ENCODE assay signal across 16 cellular contexts in the genomic region with DNA sequence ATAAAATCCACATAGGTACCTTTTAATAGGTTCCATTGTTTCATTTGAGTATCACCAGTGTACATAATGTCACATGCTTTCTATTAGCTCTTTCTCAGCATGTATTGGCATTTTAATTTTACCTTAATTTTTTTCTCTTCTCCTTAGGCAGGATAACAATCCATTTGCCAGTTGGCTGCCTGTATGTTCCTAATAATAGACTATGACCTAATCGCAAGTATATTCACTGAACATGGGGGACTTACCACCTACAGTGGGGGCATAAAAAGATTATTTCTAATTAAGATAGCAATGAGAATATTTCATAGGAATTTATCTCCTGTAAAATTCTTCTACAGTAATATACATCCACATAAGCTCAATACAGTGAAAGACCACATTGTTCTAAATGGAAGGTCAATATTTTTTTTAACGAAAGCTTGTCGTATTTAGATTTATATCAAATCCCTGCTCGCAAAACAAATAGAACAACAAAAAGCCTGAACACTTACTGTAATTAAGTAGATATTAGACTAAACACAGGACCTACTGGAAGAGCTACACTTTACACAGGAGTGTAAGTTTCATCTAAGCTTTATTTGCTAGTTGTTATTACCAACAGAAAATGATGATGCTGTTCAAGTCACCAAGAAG.
DNase-seq lines count a peak whose midpoint lies in the region; ATAC-seq and TF ChIP-seq lines count a peak whose summit lies in the region.
"Had no signal": no experiment of that assay in that cellular context is flagged by ENCODE, and none has a peak within 500 bp of the region (broad histone marks: within the 10 kb centered on the region; RNA-seq: fewer than 3 reads in every experiment).

No MANE protein-coding gene starts in this region.

- no peaks in the 10 kb centered on the region for H4K20me1 ChIP-seq in BLaER1 treated with 17β-estradiol and CSF1 and Interleukin-3, amounts not matched to agents 10 nM and 100 nM
- H4K20me1 ChIP-seq in IMR-90 (ENCODE audit: insufficient read depth, low read length), result 0 out of 2 replicates have a peak, but pooled peaks cover 3% of the 10 kb centered on the region

- peak overlapping the region; percentile 52 to 86 (median 78); a peak in 20 of 22 replicates for H3K4me2 ChIP-seq in BLaER1 treated with 17β-estradiol and CSF1 and Interleukin-3, amounts not matched to agents 10 nM and 100 nM
- no peak overlapping the region for H3K4me2 ChIP-seq in IMR-90 (ENCODE audit: low read depth, low read length)
- H3K4me2 ChIP-seq: GM23338 had no signal

- no peak overlapping the region for H2BK120ac ChIP-seq in IMR-90 (ENCODE audit: low read depth, low read length)

- peaks cover 21 to 26% of the 10 kb centered on the region in 2 experiments for H3K79me1 ChIP-seq in IMR-90 (ENCODE audit: low read depth in 1 of 2, low read length in 2 of 2)

- H4K91ac ChIP-seq in IMR-90 (ENCODE audit: insufficient read depth, low read depth, low read length), result no peak overlapping the region

- no peak overlapping the region for H3K23ac ChIP-seq in IMR-90 (ENCODE audit: low read depth, low read length)

- no peak overlapping the region for H4K5ac ChIP-seq in IMR-90 (ENCODE audit: low read depth, low read length)

- peaks cover 24% of the 10 kb centered on the region for H3K4me1 Mint-ChIP-seq in activated CD8-positive, alpha-beta T cell treated with anti-CD3 and anti-CD28 coated beads, Interleukin-2, amount 10 ng/mL, durations not matched to agents 7 days and 5 days (ENCODE audit: low read depth)

- no peaks in the 10 kb centered on the region for H3K27me3 ChIP-seq in BLaER1 treated with 17β-estradiol and CSF1 and Interleukin-3, amounts not matched to agents 10 nM and 100 nM
- H3K27me3 ChIP-seq in IMR-90 (ENCODE audit: control insufficient read depth, insufficient read depth, low read length), result no peaks in the 10 kb centered on the region
- H3K27me3 ChIP-seq in left ventricle myocardium inferior (ENCODE audit: low read depth), result no peaks in the 10 kb centered on the region
- H3K27me3 ChIP-seq in Peyer's patch, result no peaks in the 10 kb centered on the region

- intact Hi-C loops in IMR-90 (cut with micrococcal nuclease) (no loop called here), left ventricle myocardium inferior (cut with micrococcal nuclease) (no loop called here)

- no peak overlapping the region for H2AK5ac ChIP-seq in IMR-90 (ENCODE audit: low read depth, low read length)

- in situ Hi-C loops in IMR-90 (cut with MboI; ENCODE audit: low sequenced_read_pairs), result no loop called here

- H3K27ac ChIP-seq in BLaER1 treated with 17β-estradiol and CSF1 and Interleukin-3, amounts not matched to agents 10 nM and 100 nM, result peak overlapping the region in 10 of 11 experiments; percentile 49 to 94 (median 89); a peak in 19 of 22 replicates
- no peak overlapping the region for H3K27ac ChIP-seq in IMR-90 (ENCODE audit: insufficient read depth, low read length)
- peak overlapping the region; percentile 31 for H3K27ac ChIP-seq in left ventricle myocardium inferior (replicated peaks)
- H3K27ac ChIP-seq in Peyer's patch, result no peak overlapping the region

- TF ChIP-seq RAD21 in IMR-90 (IDR thresholded peaks at IDR 0.05; ENCODE audit: low read length), result no peak

- H3K4me3 ChIP-seq in BLaER1 treated with 17β-estradiol and CSF1 and Interleukin-3, amounts not matched to agents 10 nM and 100 nM, result peak overlapping the region in 1 of 10 experiments; percentile 6; a peak in 1 of 20 replicates
- H3K4me3 ChIP-seq in IMR-90 (ENCODE audit: insufficient read depth, low read depth, low read length) (no peak overlapping the region), left ventricle myocardium inferior (no peak overlapping the region), Peyer's patch (no peak overlapping the region)
- H3K4me3 ChIP-seq: GM23338 had no signal

- TF ChIP-seq POLR2A in IMR-90 (IDR thresholded peaks at IDR 0.05; ENCODE audit: low read depth, low read length), result no peak
- TF ChIP-seq POLR2A in Peyer's patch (IDR thresholded peaks at IDR 0.05), result no peak

- H3K36me3 ChIP-seq in BLaER1 treated with 17β-estradiol and CSF1 and Interleukin-3, amounts not matched to agents 10 nM and 100 nM, result peaks cover 0 to 23% (median 7%) of the 10 kb centered on the region in 11 experiments; a peak in 9 of 22 replicates
- H3K36me3 ChIP-seq in IMR-90 (ENCODE audit: control insufficient read depth, insufficient read depth, low read length) (0 out of 2 replicates have a peak, but pooled peaks cover 1% of the 10 kb centered on the region), left ventricle myocardium inferior (peaks cover 23% of the 10 kb centered on the region), Peyer's patch (no peaks in the 10 kb centered on the region)

- H3K4me3 Mint-ChIP-seq in activated CD8-positive, alpha-beta T cell treated with anti-CD3 and anti-CD28 coated beads, Interleukin-2, amount 10 ng/mL, durations not matched to agents 7 days and 5 days, result no peak overlapping the region
- H3K4me3 Mint-ChIP-seq: CD14-positive monocyte, GM23338 had no signal

- no peak overlapping the region for H4K8ac ChIP-seq in IMR-90 (ENCODE audit: low read depth in 2 of 2, low read length in 2 of 2)

- POLR2A ChIA-PET in IMR-90 (lab: Charles Lee; ENCODE audit: unreplicated experiment), result interaction anchor here (0.6 kb wide), 1 partner anchor 10 kb away, joined by 3 read pairs; no protein-coding TSS in a partner anchor
- POLR2A ChIA-PET in activated CD8-positive, alpha-beta T cell treated with anti-CD3 and anti-CD28 coated beads, Interleukin-2, amount 10 ng/mL, durations not matched to agents 7 days and 5 days (lab: Charles Lee), result no interaction called here

- H3K27ac Mint-ChIP-seq in activated CD8-positive, alpha-beta T cell treated with anti-CD3 and anti-CD28 coated beads, Interleukin-2, amount 10 ng/mL, durations not matched to agents 7 days and 5 days, result no peak overlapping the region
- H3K27ac Mint-ChIP-seq: CD14-positive monocyte, GM23338 had no signal

- no peak overlapping the region for H2AFZ ChIP-seq in IMR-90 (replicated peaks; ENCODE audit: low read length, poor library complexity)
- H2AFZ ChIP-seq: GM23338 had no signal

- dilution Hi-C loops in IMR-90 (cut with HindIII; ENCODE audit: low sequenced_read_pairs, unreplicated experiment), result loop anchor here (25.0 kb wide), 1 partner anchor 178 kb away; no protein-coding TSS in a partner anchor

- no peak overlapping the region for H3K18ac ChIP-seq in IMR-90 (ENCODE audit: low read depth, low read length)

- H3K9me3 ChIP-seq in BLaER1 treated with 17β-estradiol and CSF1 and Interleukin-3, amounts not matched to agents 10 nM and 100 nM (replicated peaks in 1 of 11), result peaks cover 35 to 71% (median 65%) of the 10 kb centered on the region in 11 experiments
- H3K9me3 ChIP-seq in IMR-90 (ENCODE audit: control insufficient read depth, insufficient read depth, low read length) (no peaks in the 10 kb centered on the region), left ventricle myocardium inferior (replicated peaks) (no peaks in the 10 kb centered on the region), Peyer's patch (no peaks in the 10 kb centered on the region)

- no CpG with 5 or more reads among the region's 4 CpGs for WGBS in IMR-90 (ENCODE audit: extremely low coverage in 2 of 2, insufficient read length in 1 of 2), 2 experiments

- H3K14ac ChIP-seq in IMR-90 (replicated peaks; ENCODE audit: low read depth, low read length), result no peak overlapping the region

- peaks cover 7% of the 10 kb centered on the region; the same call in 1 of the 2 replicates for H3K9me1 ChIP-seq in IMR-90 (ENCODE audit: insufficient read depth, low read length)

- no peak overlapping the region for H2BK15ac ChIP-seq in IMR-90 (ENCODE audit: low read depth, low read length)

- no peak overlapping the region for H3K4ac ChIP-seq in IMR-90 (ENCODE audit: low read depth, low read length)

- H2BK20ac ChIP-seq in IMR-90 (ENCODE audit: low read depth, low read length), result no peak overlapping the region

- no peak overlapping the region for H2AK9ac ChIP-seq in IMR-90 (replicated peaks; ENCODE audit: low read depth, low read length, poor library complexity)

- no peak for ATAC-seq in IMR-90 (ENCODE audit: low read depth)
- no peak for ATAC-seq in SK-N-SH treated with all-trans-retinoic acid at 6 μM for 48 hours
- no peak for ATAC-seq in activated CD8-positive, alpha-beta T cell treated with anti-CD3 and anti-CD28 coated beads, Interleukin-2, amount 10 ng/mL, durations not matched to agents 7 days and 5 days
- no peak for ATAC-seq in HG03432 (IDR thresholded peaks at IDR 0.05; ENCODE audit: unreplicated experiment)
- ATAC-seq: GM23338 had no signal

- DNase-seq in IMR-90, result peak; percentile 20
- DNase-seq in left ventricle myocardium inferior, result no peak
- no peak for DNase-seq in activated CD8-positive, alpha-beta T cell treated with anti-CD3 and anti-CD28 coated beads, Interleukin-2, amount 10 ng/mL, durations not matched to agents 7 days and 5 days
- DNase-seq in NK-92 treated with Interleukin-12 subunit alpha and Interleukin-12 subunit beta, amount 100 ng/mL, for 24 hours (lab: John Stamatoyannopoulos, UW), result no peak
- DNase-seq in Peyer's patch, result no peak
- DNase-seq: GDM1, NCI-H1105 treated with DMSO at 0.1 percent for 48 hours, NCI-H1694 treated with DMSO at 0.1 percent for 48 hours, NCI-H510A, NCI-H774, OCI-M1 had no signal

- H3K27me3 Mint-ChIP-seq in activated CD8-positive, alpha-beta T cell treated with anti-CD3 and anti-CD28 coated beads, Interleukin-2, amount 10 ng/mL, durations not matched to agents 7 days and 5 days (ENCODE audit: low read depth), result peaks cover 16% of the 10 kb centered on the region

- CTCF ChIA-PET in IMR-90 (lab: Yijun Ruan, JAX), result interaction anchor here (2.3 kb wide), 1 partner anchor 145 kb away, joined by 8 read pairs; no protein-coding TSS in a partner anchor
- CTCF ChIA-PET in activated CD8-positive, alpha-beta T cell treated with anti-CD3 and anti-CD28 coated beads, Interleukin-2, amount 10 ng/mL, durations not matched to agents 7 days and 5 days (lab: Charles Lee), result interaction anchor here (1.4 to 1.5 kb wide), 2 partner anchors 12 to 15 kb away, joined by 3 read pairs; no protein-coding TSS in a partner anchor

- no peaks in the 10 kb centered on the region for H3K36me3 Mint-ChIP-seq in activated CD8-positive, alpha-beta T cell treated with anti-CD3 and anti-CD28 coated beads, Interleukin-2, amount 10 ng/mL, durations not matched to agents 7 days and 5 days (ENCODE audit: low read depth)
- H3K36me3 Mint-ChIP-seq: CD14-positive monocyte had no signal

- no peaks in the 10 kb centered on the region for H3K9me3 Mint-ChIP-seq in activated CD8-positive, alpha-beta T cell treated with anti-CD3 and anti-CD28 coated beads, Interleukin-2, amount 10 ng/mL, durations not matched to agents 7 days and 5 days (ENCODE audit: insufficient read depth)

- TF ChIP-seq CTCF in IMR-90 (conservative IDR thresholded peaks at IDR 0.05; ENCODE audit: low read depth, low read length) (no peak), left ventricle myocardium inferior (IDR thresholded peaks at IDR 0.05; ENCODE audit: borderline replicate concordance) (no peak), Peyer's patch (IDR thresholded peaks at IDR 0.05) (no peak)

- H3K4me1 ChIP-seq in BLaER1 treated with 17β-estradiol and CSF1 and Interleukin-3, amounts not matched to agents 10 nM and 100 nM, result peaks cover 40 to 47% (median 45%) of the 10 kb centered on the region in 10 experiments
- H3K4me1 ChIP-seq in IMR-90 (ENCODE audit: control insufficient read depth, insufficient read depth, low read length) (peaks cover 12% of the 10 kb centered on the region), left ventricle myocardium inferior (peaks cover 44% of the 10 kb centered on the region), Peyer's patch (no peaks in the 10 kb centered on the region)

- peak overlapping the region in 6 of 11 experiments; percentile 7 to 78 (median 72); a peak in 6 of 22 replicates for H3K9ac ChIP-seq in BLaER1 treated with 17β-estradiol and CSF1 and Interleukin-3, amounts not matched to agents 10 nM and 100 nM
- no peak overlapping the region for H3K9ac ChIP-seq in IMR-90 (ENCODE audit: low read depth, low read length)

- H3K56ac ChIP-seq in IMR-90 (ENCODE audit: extremely low read depth, insufficient read depth, low read length), result no peak overlapping the region

- H2BK5ac ChIP-seq in IMR-90 (ENCODE audit: low read depth, low read length, poor library complexity, severe bottlenecking), result peak overlapping the region; percentile 83

- no TSS peak for BruUV-seq in IMR-90 (replicated peaks; lab: Mats Ljungman, UMichigan)

Comparison
In these comparisons a context has a peak if more than half of its experiments do, and no peak if none do; other contexts are left out.
1. H3K27ac ChIP-seq: peak in BLaER1 treated with 17β-estradiol and CSF1 and Interleukin-3, amounts not matched to agents 10 nM and 100 nM (10 of 11) and left ventricle myocardium inferior (single experiment); none in IMR-90 (single experiment) and Peyer's patch (0 of 4).